ENCODE assay signal across 10 cellular contexts in genomic region chr17:1031711-1032110, GRCh38. TPM values are rescaled to one million over a fixed set of nuclear protein-coding genes. Genes with fewer than 3 reads are reported as not detected.
A peak's percentile ranks its signal among the peaks of the same experiment; 100 is the strongest.
DNase-seq lines count a peak whose midpoint lies in the region; ATAC-seq and TF ChIP-seq lines count a peak whose summit lies in the region.
"Had no signal": no experiment of that assay in that cellular context is flagged by ENCODE, and none has a peak within 500 bp of the region (broad histone marks: within the 10 kb centered on the region; RNA-seq: fewer than 3 reads in every experiment).

No MANE protein-coding gene starts in this region.

- ATAC-seq in Right ventricle myocardium inferior: peak; percentile 76
- ATAC-seq in heart left ventricle: peak; percentile 37 to 71 (median 56)
- ATAC-seq in natural killer cell treated with Interleukin-12 subunit alpha and Interleukin-12 subunit beta and Interleukin-15 and Interleukin-18, amount 100 ng/mL, for 72 hours: no peak

- H2BK15ac ChIP-seq in neuronal stem cell (ENCODE audit: low read length): no peak overlapping the region

- H3K14ac ChIP-seq in neuronal stem cell (ENCODE audit: low read length): peak overlapping the region; percentile 71

- 22 to 28% (median 26%) methylated on average over 18 to 29 of the region's 35 CpGs for WGBS in heart left ventricle, 4 donors
- no CpG with 5 or more reads among the region's 35 CpGs for WGBS in neuronal stem cell (ENCODE audit: extremely low coverage in 2 of 2, insufficient read length in 2 of 2, insufficient replicate concordance in 1 of 2), 2 donors

- H3K4me1 ChIP-seq in heart left ventricle (peaks cover 6 to 78% (median 46%) of the 10 kb centered on the region in 12 donors), neuronal stem cell (ENCODE audit: control insufficient read depth in 2 of 2, insufficient read depth in 1 of 2, low read depth in 1 of 2, low read length in 2 of 2) (peaks cover 0 to 17% of the 10 kb centered on the region in 2 donors), MM.1S (ENCODE audit: low read length) (no peaks in the 10 kb centered on the region)

- no peaks in the 10 kb centered on the region for H3K9me3 Mint-ChIP-seq in natural killer cell treated with Interleukin-12 subunit alpha and Interleukin-12 subunit beta and Interleukin-15 and Interleukin-18, amount 100 ng/mL, for 72 hours
- no peaks in the 10 kb centered on the region for H3K9me3 Mint-ChIP-seq in activated T-cell treated with anti-CD3 and anti-CD28 coated beads, Interleukin-2, amount 50 U/mL, for 24 hours

- TF ChIP-seq POLR2A in heart left ventricle (IDR thresholded peaks at IDR 0.05): no peak

- H3K4me3 Mint-ChIP-seq in natural killer cell treated with Interleukin-12 subunit alpha and Interleukin-12 subunit beta and Interleukin-15 and Interleukin-18, amount 100 ng/mL, for 72 hours: no peak overlapping the region
- no peak overlapping the region for H3K4me3 Mint-ChIP-seq in activated T-cell treated with anti-CD3 and anti-CD28 coated beads, Interleukin-2, amount 50 U/mL, for 24 hours

- H3K27ac ChIP-seq in heart left ventricle: peak overlapping the region in 10 of 12 donors; percentile 62 to 88 (median 76)
- no peak overlapping the region for H3K27ac ChIP-seq in neuronal stem cell (replicated peaks; ENCODE audit: low read length)
- H3K27ac ChIP-seq in MM.1S (ENCODE audit: low read length): no peak overlapping the region

- H3K79me1 ChIP-seq in neuronal stem cell (ENCODE audit: low read depth, low read length): peaks cover 9% of the 10 kb centered on the region

- H3K79me2 ChIP-seq in MM.1S (ENCODE audit: low read length): 0 out of 2 replicates have a peak, but pooled peaks cover 4% of the 10 kb centered on the region

- H3K18ac ChIP-seq in neuronal stem cell (ENCODE audit: low read length): peak overlapping the region; percentile 95

- no peaks in the 10 kb centered on the region for H4K20me1 ChIP-seq in MM.1S (ENCODE audit: insufficient read depth, low read length)

- TF ChIP-seq CTCF in heart left ventricle (IDR thresholded peaks at IDR 0.05): no peak
- no peak for TF ChIP-seq CTCF in MM.1S (IDR thresholded peaks at IDR 0.05; ENCODE audit: low read length)

- H2BK12ac ChIP-seq in neuronal stem cell (ENCODE audit: low read length): peak overlapping the region; percentile 58

- H3K36me3 ChIP-seq in heart left ventricle (peaks cover 0 to 37% (median 12%) of the 10 kb centered on the region in 9 donors), neuronal stem cell (replicated peaks in 1 of 2; ENCODE audit: control insufficient read depth in 2 of 2, insufficient read depth in 2 of 2, low read length in 2 of 2) (peaks cover 0 to 4% of the 10 kb centered on the region in 2 donors), MM.1S (replicated peaks; ENCODE audit: insufficient read depth, low read length) (no peaks in the 10 kb centered on the region)

- H2BK5ac ChIP-seq in neuronal stem cell (ENCODE audit: low read length): no peak overlapping the region

- no peaks in the 10 kb centered on the region for H3K27me3 Mint-ChIP-seq in natural killer cell treated with Interleukin-12 subunit alpha and Interleukin-12 subunit beta and Interleukin-15 and Interleukin-18, amount 100 ng/mL, for 72 hours
- no peaks in the 10 kb centered on the region for H3K27me3 Mint-ChIP-seq in activated T-cell treated with anti-CD3 and anti-CD28 coated beads, Interleukin-2, amount 50 U/mL, for 24 hours

- H3K4ac ChIP-seq in neuronal stem cell (ENCODE audit: low read length): no peak overlapping the region

- H3F3A ChIP-seq in MM.1S (ENCODE audit: insufficient read depth, low read length): no peaks in the 10 kb centered on the region

- peak overlapping the region; percentile 69 for H3K4me2 ChIP-seq in neuronal stem cell (ENCODE audit: insufficient read depth, low read length, poor library complexity, severe bottlenecking)
- no peak overlapping the region for H3K4me2 ChIP-seq in MM.1S (ENCODE audit: low read depth, low read length)

- H2BK120ac ChIP-seq in neuronal stem cell (ENCODE audit: low read depth, low read length): no peak overlapping the region

- intact Hi-C loops in Right ventricle myocardium inferior (cut with DNase I) (no loop called here), cardiac septum (cut with DNase I) (no loop called here), heart left ventricle (cut with DNase I) (no loop called here)

- peak overlapping the region; percentile 32 for H2AK5ac ChIP-seq in neuronal stem cell (ENCODE audit: low read depth, low read length)

- no peaks in the 10 kb centered on the region for H3K36me3 Mint-ChIP-seq in natural killer cell treated with Interleukin-12 subunit alpha and Interleukin-12 subunit beta and Interleukin-15 and Interleukin-18, amount 100 ng/mL, for 72 hours
- peaks cover 17% of the 10 kb centered on the region for H3K36me3 Mint-ChIP-seq in activated T-cell treated with anti-CD3 and anti-CD28 coated beads, Interleukin-2, amount 50 U/mL, for 24 hours (ENCODE audit: low read depth)

- H4K91ac ChIP-seq in neuronal stem cell (ENCODE audit: low read depth, low read length, poor library complexity): no peak overlapping the region

- H3K4me3 ChIP-seq in heart left ventricle (peak overlapping the region; percentile 14 to 69 (median 56)), neuronal stem cell (ENCODE audit: low read length in 2 of 2) (no peak overlapping the region), MM.1S (ENCODE audit: low read length) (no peak overlapping the region)
- H3K4me3 ChIP-seq: lung had no signal

- peak; percentile 87 for DNase-seq in Right ventricle myocardium inferior (ENCODE audit: missing footprints)
- DNase-seq in cardiac septum (ENCODE audit: low spot score): no peak
- DNase-seq in heart left ventricle: peak; percentile 83 to 85 (median 83)
- DNase-seq in neuronal stem cell (ENCODE audit: low spot score): peak; percentile 45
- DNase-seq in MM.1S: no peak
- DNase-seq in effector CD4-positive, alpha-beta T cell: no peak
- DNase-seq in natural killer cell treated with Interleukin-12 subunit alpha and Interleukin-12 subunit beta and Interleukin-15 and Interleukin-18, amount 100 ng/mL, for 72 hours (ENCODE audit: low spot score): no peak
- no peak for DNase-seq in activated T-cell treated with anti-CD3 and anti-CD28 coated beads, Interleukin-2, amount 50 U/mL, for 24 hours
- DNase-seq: NCI-H526 treated with DMSO at 0.1 percent for 48 hours had no signal

- no peak overlapping the region for H3K27ac Mint-ChIP-seq in natural killer cell treated with Interleukin-12 subunit alpha and Interleukin-12 subunit beta and Interleukin-15 and Interleukin-18, amount 100 ng/mL, for 72 hours
- no peak overlapping the region for H3K27ac Mint-ChIP-seq in activated T-cell treated with anti-CD3 and anti-CD28 coated beads, Interleukin-2, amount 50 U/mL, for 24 hours

- peaks cover 0 to 12% of the 10 kb centered on the region in 2 donors for H3K4me1 Mint-ChIP-seq in natural killer cell treated with Interleukin-12 subunit alpha and Interleukin-12 subunit beta and Interleukin-15 and Interleukin-18, amount 100 ng/mL, for 72 hours (ENCODE audit: low read depth in 2 of 2)
- H3K4me1 Mint-ChIP-seq in activated T-cell treated with anti-CD3 and anti-CD28 coated beads, Interleukin-2, amount 50 U/mL, for 24 hours (ENCODE audit: low read depth): no peaks in the 10 kb centered on the region

- H3K9me2 ChIP-seq in MM.1S (replicated peaks; ENCODE audit: insufficient read depth, low read length): no peaks in the 10 kb centered on the region

- no peak overlapping the region for H4K8ac ChIP-seq in neuronal stem cell (ENCODE audit: low read depth, low read length)

- H3K9me3 ChIP-seq in heart left ventricle (no peaks in the 10 kb centered on the region), neuronal stem cell (replicated peaks in 1 of 2; ENCODE audit: control insufficient read depth in 2 of 2, insufficient read depth in 1 of 2, low read depth in 1 of 2, low read length in 2 of 2) (no peaks in the 10 kb centered on the region), MM.1S (replicated peaks; ENCODE audit: insufficient read depth, low read length) (no peaks in the 10 kb centered on the region)

- H3K9ac ChIP-seq in neuronal stem cell (ENCODE audit: low read depth, low read length, poor library complexity) (no peak overlapping the region), MM.1S (ENCODE audit: low read length) (no peak overlapping the region)

- H3K27me3 ChIP-seq in heart left ventricle (no peaks in the 10 kb centered on the region), neuronal stem cell (ENCODE audit: control insufficient read depth in 3 of 3, insufficient read depth in 3 of 3, low read depth in 1 of 3, low read length in 3 of 3) (peaks cover 0 to 13% (median 0%) of the 10 kb centered on the region in 3 experiments), MM.1S (replicated peaks; ENCODE audit: insufficient read depth, low read length) (no peaks in the 10 kb centered on the region)

- H2AFZ ChIP-seq in neuronal stem cell (ENCODE audit: low read length) (no peak overlapping the region), MM.1S (ENCODE audit: low read length) (no peak overlapping the region)

- no peak overlapping the region for H3K23ac ChIP-seq in neuronal stem cell (ENCODE audit: low read depth, low read length, poor library complexity)

RNA-seq across cellular contexts. Expression of gene TIMM22, which starts 34.8 kb away (rescaled TPM):
- total RNA-seq in Right ventricle myocardium inferior: 17.3 TPM
- 17.8 TPM for total RNA-seq in cardiac septum
- 10 to 100 TPM; 12.5 to 20.4 (median 16.5) TPM for total RNA-seq in heart left ventricle
- polyA plus RNA-seq in heart left ventricle: 10 to 100 TPM; 16.0 to 19.8 TPM
- polyA plus RNA-seq in neuronal stem cell (2013, experiment 1 of 2): 9.5 TPM
- 9.6 TPM for polyA plus RNA-seq in neuronal stem cell (2013, experiment 2 of 2)
- total RNA-seq in natural killer cell treated with Interleukin-12 subunit alpha and Interleukin-12 subunit beta and Interleukin-15 and Interleukin-18, amount 100 ng/mL, for 72 hours: 10 to 100 TPM; 12.7 to 19.8 TPM

RNA-seq across cellular contexts. Expression of gene NXN, which starts 52.1 kb away (rescaled TPM):
- 18.5 TPM for total RNA-seq in Right ventricle myocardium inferior
- 14.3 TPM for total RNA-seq in cardiac septum
- total RNA-seq in heart left ventricle: 10 to 100 TPM in 8 of 9 donors, 1 to 10 TPM in 1; 8.9 to 20.3 (median 15.8) TPM
- 10 to 100 TPM in 1 of 2 donors, 1 to 10 TPM in 1; 8.6 to 14.1 TPM for polyA plus RNA-seq in heart left ventricle
- polyA plus RNA-seq in neuronal stem cell (2013, experiment 1 of 2): 68.2 TPM
- polyA plus RNA-seq in neuronal stem cell (2013, experiment 2 of 2): 67.4 TPM
- total RNA-seq in natural killer cell treated with Interleukin-12 subunit alpha and Interleukin-12 subunit beta and Interleukin-15 and Interleukin-18, amount 100 ng/mL, for 72 hours: under 1 TPM; 0.61 to 0.69 TPM

Comparison
In these comparisons a context has a peak if more than half of its experiments do, and no peak if none do; other contexts are left out.
1. DNase-seq: peak in Right ventricle myocardium inferior (single experiment), heart left ventricle (5 of 5) and neuronal stem cell (single experiment); none in cardiac septum (single experiment), MM.1S (single experiment), effector CD4-positive, alpha-beta T cell (single experiment), natural killer cell treated with Interleukin-12 subunit alpha and Interleukin-12 subunit beta and Interleukin-15 and Interleukin-18, amount 100 ng/mL, for 72 hours (single experiment) and activated T-cell treated with anti-CD3 and anti-CD28 coated beads, Interleukin-2, amount 50 U/mL, for 24 hours (single experiment).
2. ATAC-seq: peak in Right ventricle myocardium inferior (single experiment) and heart left ventricle (4 of 4); none in natural killer cell treated with Interleukin-12 subunit alpha and Interleukin-12 subunit beta and Interleukin-15 and Interleukin-18, amount 100 ng/mL, for 72 hours (0 of 2).
3. H3K27ac ChIP-seq: peak in heart left ventricle (10 of 12); none in neuronal stem cell (single experiment) and MM.1S (single experiment).
4. H3K4me3 ChIP-seq: peak in heart left ventricle (12 of 12); none in neuronal stem cell (0 of 2) and MM.1S (single experiment).